Comparison of ENCODE assay signal across 11 cellular contexts in genomic region chr12:92065664-92066063, GRCh38.
DNase-seq lines count a peak whose midpoint lies in the region; ATAC-seq and TF ChIP-seq lines count a peak whose summit lies in the region.
"Had no signal": no experiment of that assay in that cellular context is flagged by ENCODE, and none has a peak within 500 bp of the region (broad histone marks: within the 10 kb centered on the region; RNA-seq: fewer than 3 reads in every experiment).

No MANE protein-coding gene starts in this region.

- no peaks in the 10 kb centered on the region for H3K27me3 Mint-ChIP-seq in activated CD4-positive, alpha-beta memory T cell treated with anti-CD3 and anti-CD28 coated beads for 36 hours
- H3K27me3 Mint-ChIP-seq in activated CD4-positive, alpha-beta memory T cell treated with anti-CD3 and anti-CD28 coated beads, Interleukin-2, amount 10 ng/mL, durations not matched to agents 7 days and 5 days = no peaks in the 10 kb centered on the region
- H3K27me3 Mint-ChIP-seq in stimulated activated naive CD8-positive, alpha-beta T cell treated with anti-CD3 and anti-CD28 coated beads, Interleukin-15, amount 100 ng/mL, for 72 hours = no peaks in the 10 kb centered on the region
- H3K27me3 Mint-ChIP-seq: naive thymus-derived CD8-positive, alpha-beta T cell had no signal

- TF ChIP-seq POLR2A in body of pancreas (IDR thresholded peaks at IDR 0.05) = no peak

- peaks cover 45% of the 10 kb centered on the region for H3K4me1 Mint-ChIP-seq in activated CD4-positive, alpha-beta memory T cell treated with anti-CD3 and anti-CD28 coated beads for 36 hours (ENCODE audit: low read depth)
- H3K4me1 Mint-ChIP-seq in activated CD4-positive, alpha-beta memory T cell treated with anti-CD3 and anti-CD28 coated beads, Interleukin-2, amount 10 ng/mL, durations not matched to agents 7 days and 5 days = peaks cover 14% of the 10 kb centered on the region
- peaks cover 65% of the 10 kb centered on the region for H3K4me1 Mint-ChIP-seq in stimulated activated naive CD8-positive, alpha-beta T cell treated with anti-CD3 and anti-CD28 coated beads, Interleukin-15, amount 100 ng/mL, for 72 hours

- POLR2A ChIA-PET in activated CD4-positive, alpha-beta memory T cell treated with anti-CD3 and anti-CD28 coated beads for 36 hours (lab: Charles Lee) = interaction anchor here (0.9 to 2.4 kb wide), 3 partner anchors 10 to 80 kb away, joined by 3 to 11 read pairs (median 3); partner anchors contain the start of gene BTG1
- POLR2A ChIA-PET in activated CD4-positive, alpha-beta memory T cell treated with anti-CD3 and anti-CD28 coated beads, Interleukin-2, amount 10 ng/mL, durations not matched to agents 7 days and 5 days (lab: Charles Lee) = interaction anchor here (1.0 kb wide), 1 partner anchor 35 kb away, joined by 3 read pairs; no protein-coding TSS in a partner anchor

- H3K4me3 ChIP-seq in body of pancreas = no peak overlapping the region
- H3K4me3 ChIP-seq: HAP-1 had no signal

- H3K36me3 ChIP-seq in body of pancreas (replicated peaks in 1 of 2; ENCODE audit: insufficient read depth in 1 of 2, low read depth in 2 of 2) = no peaks in the 10 kb centered on the region
- H3K36me3 ChIP-seq: HAP-1 had no signal

- H3K27ac ChIP-seq in body of pancreas = peak overlapping the region; percentile 59 to 95 (median 85)

- no peak for DNase-seq in activated CD4-positive, alpha-beta memory T cell treated with anti-CD3 and anti-CD28 coated beads for 36 hours
- no peak for DNase-seq in activated CD4-positive, alpha-beta memory T cell treated with anti-CD3 and anti-CD28 coated beads, Interleukin-2, amount 10 ng/mL, durations not matched to agents 7 days and 5 days
- DNase-seq in body of pancreas = no peak
- DNase-seq in stimulated activated naive CD8-positive, alpha-beta T cell treated with anti-CD3 and anti-CD28 coated beads, Interleukin-15, amount 100 ng/mL, for 72 hours = no peak
- no peak for DNase-seq in stimulated activated CD4-positive, alpha-beta T cell treated with anti-CD3 and anti-CD28 coated beads, Interleukin-4, amount 100 ng/mL, for 24 hours
- no peak for DNase-seq in AG08396 (ENCODE audit: low spot score)
- no peak for DNase-seq in NK-92 (lab: John Stamatoyannopoulos, UW; ENCODE audit: unreplicated experiment)
- DNase-seq: MV-4-11 had no signal

- intact Hi-C loops in activated CD4-positive, alpha-beta memory T cell treated with anti-CD3 and anti-CD28 coated beads for 36 hours (cut with micrococcal nuclease) = loop anchor here (1.0 kb wide), 7 partner anchors 9 to 143 kb away; no protein-coding TSS in a partner anchor
- intact Hi-C loops in body of pancreas (cut with DNase I) = no loop called here

- no peak overlapping the region for H3K4me3 Mint-ChIP-seq in activated CD4-positive, alpha-beta memory T cell treated with anti-CD3 and anti-CD28 coated beads for 36 hours
- H3K4me3 Mint-ChIP-seq in activated CD4-positive, alpha-beta memory T cell treated with anti-CD3 and anti-CD28 coated beads, Interleukin-2, amount 10 ng/mL, durations not matched to agents 7 days and 5 days = no peak overlapping the region
- H3K4me3 Mint-ChIP-seq in stimulated activated naive CD8-positive, alpha-beta T cell treated with anti-CD3 and anti-CD28 coated beads, Interleukin-15, amount 100 ng/mL, for 72 hours = peak overlapping the region; percentile 26 to 53

- peaks cover 0 to 2% (median 0%) of the 10 kb centered on the region in 3 donors for H3K9me3 ChIP-seq in body of pancreas
- H3K9me3 ChIP-seq: HAP-1 had no signal

- H3K36me3 Mint-ChIP-seq in activated CD4-positive, alpha-beta memory T cell treated with anti-CD3 and anti-CD28 coated beads for 36 hours = peaks cover 6% of the 10 kb centered on the region
- peaks cover 7% of the 10 kb centered on the region for H3K36me3 Mint-ChIP-seq in activated CD4-positive, alpha-beta memory T cell treated with anti-CD3 and anti-CD28 coated beads, Interleukin-2, amount 10 ng/mL, durations not matched to agents 7 days and 5 days (ENCODE audit: low read depth)

- peaks cover 2% of the 10 kb centered on the region for H3K9me3 Mint-ChIP-seq in activated CD4-positive, alpha-beta memory T cell treated with anti-CD3 and anti-CD28 coated beads for 36 hours
- no peaks in the 10 kb centered on the region for H3K9me3 Mint-ChIP-seq in activated CD4-positive, alpha-beta memory T cell treated with anti-CD3 and anti-CD28 coated beads, Interleukin-2, amount 10 ng/mL, durations not matched to agents 7 days and 5 days
- H3K9me3 Mint-ChIP-seq in stimulated activated naive CD8-positive, alpha-beta T cell treated with anti-CD3 and anti-CD28 coated beads, Interleukin-15, amount 100 ng/mL, for 72 hours = peaks cover 10 to 11% of the 10 kb centered on the region in 2 donors

- ATAC-seq in HG02840 (IDR thresholded peaks at IDR 0.05; ENCODE audit: low FRiP score, unreplicated experiment) (peak; percentile 39), body of pancreas (no peak)
- ATAC-seq in stimulated activated naive CD8-positive, alpha-beta T cell treated with anti-CD3 and anti-CD28 coated beads, Interleukin-15, amount 100 ng/mL, for 72 hours = peak; percentile 89

- H3K27ac Mint-ChIP-seq in activated CD4-positive, alpha-beta memory T cell treated with anti-CD3 and anti-CD28 coated beads for 36 hours = peak overlapping the region; percentile 82
- H3K27ac Mint-ChIP-seq in activated CD4-positive, alpha-beta memory T cell treated with anti-CD3 and anti-CD28 coated beads, Interleukin-2, amount 10 ng/mL, durations not matched to agents 7 days and 5 days = no peak overlapping the region
- H3K27ac Mint-ChIP-seq in stimulated activated naive CD8-positive, alpha-beta T cell treated with anti-CD3 and anti-CD28 coated beads, Interleukin-15, amount 100 ng/mL, for 72 hours = peak overlapping the region; percentile 67 to 74

- peaks cover 65% of the 10 kb centered on the region for H3K4me1 ChIP-seq in body of pancreas

- H3K27me3 ChIP-seq in body of pancreas = no peaks in the 10 kb centered on the region

- CTCF ChIA-PET in activated CD4-positive, alpha-beta memory T cell treated with anti-CD3 and anti-CD28 coated beads for 36 hours (lab: Charles Lee) = no interaction called here
- CTCF ChIA-PET in activated CD4-positive, alpha-beta memory T cell treated with anti-CD3 and anti-CD28 coated beads, Interleukin-2, amount 10 ng/mL, durations not matched to agents 7 days and 5 days (lab: Charles Lee) = no interaction called here

- whole genome bisulfite sequencing in body of pancreas, 2 donors = 57 to 58% methylated on average over 2 of the region's 2 CpGs

- no peak for TF ChIP-seq CTCF in body of pancreas (IDR thresholded peaks at IDR 0.05)

Comparison
In these comparisons a context has a peak if more than half of its experiments do, and no peak if none do; other contexts are left out.
1. H3K4me3 Mint-ChIP-seq: peak in stimulated activated naive CD8-positive, alpha-beta T cell treated with anti-CD3 and anti-CD28 coated beads, Interleukin-15, amount 100 ng/mL, for 72 hours (2 of 2); none in activated CD4-positive, alpha-beta memory T cell treated with anti-CD3 and anti-CD28 coated beads for 36 hours (single experiment) and activated CD4-positive, alpha-beta memory T cell treated with anti-CD3 and anti-CD28 coated beads, Interleukin-2, amount 10 ng/mL, durations not matched to agents 7 days and 5 days (single experiment).